9 cellular contexts compared by ENCODE assay signal in the genomic region with DNA sequence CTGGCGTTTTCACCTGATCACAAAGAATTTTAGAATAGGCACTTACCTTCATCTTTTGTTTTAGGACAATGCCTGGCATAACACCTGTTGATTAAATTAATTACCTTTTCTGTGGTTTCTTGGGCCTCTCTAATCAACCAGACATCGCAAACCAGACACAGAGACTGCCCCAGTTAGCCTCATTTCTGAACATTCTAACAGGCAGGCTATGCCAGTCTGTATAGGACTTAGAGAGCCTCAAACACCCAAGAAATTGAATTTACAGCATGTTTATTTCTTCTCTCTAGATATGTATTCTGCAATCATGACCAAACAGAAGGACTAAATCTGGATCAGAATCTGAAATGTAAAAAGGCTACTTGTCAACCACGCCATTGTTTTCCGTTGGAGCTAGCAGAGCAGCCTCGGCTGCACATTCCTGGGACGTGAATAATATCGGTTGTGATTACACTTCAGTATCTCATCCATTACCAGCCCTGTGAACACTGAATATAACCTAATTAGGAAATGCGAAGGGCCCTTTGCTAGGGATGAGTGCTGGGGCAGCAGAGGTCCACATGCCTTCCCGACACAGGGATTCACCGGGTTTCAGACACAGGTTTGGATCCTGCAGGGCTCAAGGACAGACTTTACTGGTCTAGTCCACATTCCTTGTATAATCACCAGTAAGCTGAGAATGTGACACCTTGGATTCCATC. TPM values are rescaled to one million over a fixed set of nuclear protein-coding genes. Genes with fewer than 3 reads are reported as not detected.
DNase-seq lines count a peak whose midpoint lies in the region; FAIRE-seq lines count a peak whose summit lies in the region.
"Had no signal": no experiment of that assay in that cellular context is flagged by ENCODE, and none has a peak within 500 bp of the region (broad histone marks: within the 10 kb centered on the region; RNA-seq: fewer than 3 reads in every experiment).

No MANE protein-coding gene starts in this region.

- peaks cover 14% of the 10 kb centered on the region for H3K4me1 Mint-ChIP-seq in activated T-helper 2 cell treated with anti-CD3 and anti-CD28 coated beads, Interferon-gamma antibody, Interleukin-2, Interleukin-4, amounts not matched to agents 10 μg/mL and 5 μg/mL and 100 μg/mL, durations not matched to agents 14 hours and 24 hours and 36 hours (ENCODE audit: low read depth)

- intact Hi-C loops in activated T-helper 2 cell treated with anti-CD3 and anti-CD28 coated beads, Interferon-gamma antibody, Interleukin-2, Interleukin-4, amounts not matched to agents 10 μg/mL and 5 μg/mL and 100 μg/mL, durations not matched to agents 14 hours and 24 hours and 36 hours (cut with micrococcal nuclease) = loop anchor here (10.0 kb wide), 1 partner anchor 294 kb away; no protein-coding TSS in a partner anchor

- peaks cover 10% of the 10 kb centered on the region for H3K9me3 Mint-ChIP-seq in activated T-helper 2 cell treated with anti-CD3 and anti-CD28 coated beads, Interferon-gamma antibody, Interleukin-2, Interleukin-4, amounts not matched to agents 10 μg/mL and 5 μg/mL and 100 μg/mL, durations not matched to agents 14 hours and 24 hours and 36 hours

- H3K27me3 Mint-ChIP-seq in activated T-helper 2 cell treated with anti-CD3 and anti-CD28 coated beads, Interferon-gamma antibody, Interleukin-2, Interleukin-4, amounts not matched to agents 10 μg/mL and 5 μg/mL and 100 μg/mL, durations not matched to agents 14 hours and 24 hours and 36 hours (ENCODE audit: low read depth) = peaks cover 12% of the 10 kb centered on the region

- peak; percentile 95 for DNase-seq in M059J (ENCODE audit: low read depth)
- DNase-seq in dermis blood vessel endothelial cell = peak; percentile 65
- peak; percentile 21 to 68 for DNase-seq in lung microvascular endothelial cell (ENCODE audit: low read depth in 2 of 2)
- peak; percentile 84 for DNase-seq in urothelium cell line (ENCODE audit: low spot score)
- DNase-seq in activated T-helper 2 cell treated with anti-CD3 and anti-CD28 coated beads, Interferon-gamma antibody, Interleukin-2, Interleukin-4, amounts not matched to agents 10 μg/mL and 5 μg/mL and 100 μg/mL, durations not matched to agents 14 hours and 24 hours and 36 hours (ENCODE audit: low spot score) = no peak
- DNase-seq in T-helper 2 cell = no peak
- no peak for DNase-seq in stimulated activated CD4-positive, alpha-beta T cell treated with anti-CD3 and anti-CD28 coated beads, Interleukin-15, amount 100 ng/mL, for 24 hours
- DNase-seq: NCI-H1436 treated with DMSO at 0.1 percent for 48 hours had no signal

- no peak overlapping the region for H3K27ac Mint-ChIP-seq in activated T-helper 2 cell treated with anti-CD3 and anti-CD28 coated beads, Interferon-gamma antibody, Interleukin-2, Interleukin-4, amounts not matched to agents 10 μg/mL and 5 μg/mL and 100 μg/mL, durations not matched to agents 14 hours and 24 hours and 36 hours

- peaks cover 6% of the 10 kb centered on the region for H3K36me3 Mint-ChIP-seq in activated T-helper 2 cell treated with anti-CD3 and anti-CD28 coated beads, Interferon-gamma antibody, Interleukin-2, Interleukin-4, amounts not matched to agents 10 μg/mL and 5 μg/mL and 100 μg/mL, durations not matched to agents 14 hours and 24 hours and 36 hours (ENCODE audit: low read depth)

- FAIRE-seq in urothelium cell line (lab: Jason Lieb, UNC) = peak; percentile 99
- FAIRE-seq: GM12891 had no signal

- H3K4me3 Mint-ChIP-seq in activated T-helper 2 cell treated with anti-CD3 and anti-CD28 coated beads, Interferon-gamma antibody, Interleukin-2, Interleukin-4, amounts not matched to agents 10 μg/mL and 5 μg/mL and 100 μg/mL, durations not matched to agents 14 hours and 24 hours and 36 hours (ENCODE audit: low read depth) = no peak overlapping the region

RNA-seq across cellular contexts. Expression of a gene that starts 17.5 kb away (rescaled TPM):
- total RNA-seq in M059J (2014; rRNA removed; shearing (Covaris generic)) = 63.4 and 78.4 TPM in 2 replicates
- total RNA-seq in dermis blood vessel endothelial cell (21.3 and 29.1 TPM in 2 replicates), lung microvascular endothelial cell (3.2 and 9.6 TPM in 2 replicates)
- 8.6 and 9.8 TPM in 2 replicates for total RNA-seq in activated T-helper 2 cell treated with anti-CD3 and anti-CD28 coated beads, Interferon-gamma antibody, Interleukin-2, Interleukin-4, amounts not matched to agents 10 μg/mL and 5 μg/mL and 100 μg/mL, durations not matched to agents 14 hours and 24 hours and 36 hours

Comparison
In these comparisons a context has a peak if more than half of its experiments do, and no peak if none do; other contexts are left out.
1. DNase-seq: peak in M059J (single experiment), dermis blood vessel endothelial cell (single experiment), lung microvascular endothelial cell (2 of 2) and urothelium cell line (single experiment); none in activated T-helper 2 cell treated with anti-CD3 and anti-CD28 coated beads, Interferon-gamma antibody, Interleukin-2, Interleukin-4, amounts not matched to agents 10 μg/mL and 5 μg/mL and 100 μg/mL, durations not matched to agents 14 hours and 24 hours and 36 hours (single experiment), T-helper 2 cell (0 of 5) and stimulated activated CD4-positive, alpha-beta T cell treated with anti-CD3 and anti-CD28 coated beads, Interleukin-15, amount 100 ng/mL, for 24 hours (single experiment).